Comparison of ENCODE assay signal across 12 cellular contexts in the genomic region with DNA sequence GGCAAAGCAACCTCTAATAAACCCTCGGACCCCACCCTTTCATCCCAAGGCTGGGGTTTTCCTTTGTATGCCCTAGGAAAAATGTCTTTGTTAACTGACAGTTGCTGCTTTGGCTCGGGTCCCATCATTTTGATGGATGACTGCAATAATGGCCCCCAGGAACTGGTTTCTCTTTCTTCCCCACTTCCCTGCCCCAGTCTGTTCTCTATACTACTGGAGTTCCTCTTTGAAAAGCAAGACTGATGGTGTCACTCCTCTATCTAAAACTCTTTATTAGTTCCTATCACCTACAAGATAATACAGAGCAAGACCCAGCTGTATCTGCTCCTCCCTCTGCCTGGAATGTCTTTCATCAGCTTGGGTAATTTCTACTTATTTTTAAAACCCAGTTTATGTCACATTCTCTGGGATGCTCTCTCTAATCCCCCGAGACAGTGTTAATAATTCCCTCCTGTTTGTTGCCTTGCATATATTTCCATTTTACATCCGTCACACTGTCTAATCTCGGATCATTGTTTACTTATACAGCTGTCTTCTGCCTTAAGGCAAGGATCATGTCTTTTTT. TPM values are rescaled to one million over a fixed set of nuclear protein-coding genes. Genes with fewer than 3 reads are reported as not detected.
DNase-seq lines count a peak whose midpoint lies in the region; ATAC-seq, FAIRE-seq and TF ChIP-seq lines count a peak whose summit lies in the region.
"Had no signal": no experiment of that assay in that cellular context is flagged by ENCODE, and none has a peak within 500 bp of the region (broad histone marks: within the 10 kb centered on the region; RNA-seq: fewer than 3 reads in every experiment).

No MANE protein-coding gene starts in this region.

- peak overlapping the region; percentile 72 to 75 for H3K4me3 Mint-ChIP-seq in effector memory CD8-positive, alpha-beta T cell
- H3K4me3 Mint-ChIP-seq in neural progenitor cell, result no peak overlapping the region
- H3K4me3 Mint-ChIP-seq: nephron progenitor cell had no signal

- H4K20me1 ChIP-seq in BLaER1 (no peaks in the 10 kb centered on the region), neural progenitor cell (ENCODE audit: low read depth) (no peaks in the 10 kb centered on the region)

- FAIRE-seq in GM12891 (lab: Jason Lieb, UNC), result no peak

- H3K4me2 ChIP-seq in BLaER1 (peak overlapping the region; percentile 95), neural progenitor cell (no peak overlapping the region)

- peak overlapping the region; percentile 93 to 94 for H3K27ac Mint-ChIP-seq in effector memory CD8-positive, alpha-beta T cell
- H3K27ac Mint-ChIP-seq in neural progenitor cell, result no peak overlapping the region
- H3K27ac Mint-ChIP-seq: nephron progenitor cell had no signal

- H3K9me3 Mint-ChIP-seq in effector memory CD8-positive, alpha-beta T cell, result peaks cover 3 to 6% of the 10 kb centered on the region in 2 donors
- H3K9me3 Mint-ChIP-seq in neural progenitor cell, result no peaks in the 10 kb centered on the region
- H3K9me3 Mint-ChIP-seq: nephron progenitor cell had no signal

- ATAC-seq in effector memory CD8-positive, alpha-beta T cell (replicated peaks), result no peak

- peaks cover 100% of the 10 kb centered on the region for H3K4me1 ChIP-seq in BLaER1
- no peaks in the 10 kb centered on the region for H3K4me1 ChIP-seq in neural progenitor cell
- H3K4me1 ChIP-seq: breast epithelium had no signal

- no peaks in the 10 kb centered on the region for H3F3A ChIP-seq in neural progenitor cell (ENCODE audit: low read depth)

- H3K27ac ChIP-seq in BLaER1, result peak overlapping the region; percentile 95
- H3K27ac ChIP-seq in SK-N-MC, result no peak overlapping the region
- H3K27ac ChIP-seq in neural progenitor cell, result no peak overlapping the region
- H3K27ac ChIP-seq: breast epithelium had no signal

- H2AFZ ChIP-seq in neural progenitor cell (replicated peaks), result no peak overlapping the region

- H3K4me3 ChIP-seq in BLaER1 (peak overlapping the region; percentile 27), SK-N-MC (no peak overlapping the region), neural progenitor cell (no peak overlapping the region)
- H3K4me3 ChIP-seq: breast epithelium had no signal

- no peaks in the 10 kb centered on the region for H3K79me2 ChIP-seq in neural progenitor cell (ENCODE audit: low read depth)

- H3K27me3 ChIP-seq in BLaER1 (no peaks in the 10 kb centered on the region), neural progenitor cell (no peaks in the 10 kb centered on the region)
- H3K27me3 ChIP-seq: breast epithelium had no signal

- H3K36me3 Mint-ChIP-seq in effector memory CD8-positive, alpha-beta T cell (ENCODE audit: insufficient read depth), result peaks cover 54% of the 10 kb centered on the region
- no peaks in the 10 kb centered on the region for H3K36me3 Mint-ChIP-seq in neural progenitor cell

- H3K27me3 Mint-ChIP-seq in effector memory CD8-positive, alpha-beta T cell, result no peaks in the 10 kb centered on the region
- peaks cover 2% of the 10 kb centered on the region for H3K27me3 Mint-ChIP-seq in neural progenitor cell (ENCODE audit: insufficient read depth, low read depth)

- H3K9ac ChIP-seq in BLaER1, result peak overlapping the region; percentile 66
- peak overlapping the region; percentile 14 for H3K9ac ChIP-seq in SK-N-MC (ENCODE audit: insufficient read length)
- H3K9ac ChIP-seq in neural progenitor cell, result no peak overlapping the region

- TF ChIP-seq POLR2A in GM12891 (IDR thresholded peaks at IDR 0.05; ENCODE audit: low read depth, low read length), result no peak; the same call in 1 of the 2 replicates

- no peak for TF ChIP-seq CTCF in neural progenitor cell (IDR thresholded peaks at IDR 0.05)

- DNase-seq in GM12891 (ENCODE audit: insufficient read length, low spot score) (no peak), SK-N-MC (ENCODE audit: low read depth, low spot score) (no peak), HK-2 (ENCODE audit: unreplicated experiment) (no peak), NCI-H2081 (lab: John Stamatoyannopoulos, UW) (no peak), neural progenitor cell (ENCODE audit: low spot score) (no peak)
- no peak for DNase-seq in effector memory CD8-positive, alpha-beta T cell
- no peak for DNase-seq in central memory CD4-positive, alpha-beta T cell
- DNase-seq: nephron progenitor cell, SHP77 had no signal

- H3K36me3 ChIP-seq in BLaER1 (peaks cover 65% of the 10 kb centered on the region), SK-N-MC (ENCODE audit: insufficient read depth, low read length) (no peaks in the 10 kb centered on the region), neural progenitor cell (no peaks in the 10 kb centered on the region)
- H3K36me3 ChIP-seq: breast epithelium had no signal

- H3K9me3 ChIP-seq in BLaER1, result no peaks in the 10 kb centered on the region
- no peaks in the 10 kb centered on the region for H3K9me3 ChIP-seq in SK-N-MC (ENCODE audit: low read depth, low read length)
- H3K9me3 ChIP-seq in neural progenitor cell (ENCODE audit: low read depth), result no peaks in the 10 kb centered on the region
- H3K9me3 ChIP-seq: breast epithelium had no signal

- peaks cover 73 to 83% of the 10 kb centered on the region in 2 donors for H3K4me1 Mint-ChIP-seq in effector memory CD8-positive, alpha-beta T cell (ENCODE audit: low read depth in 2 of 2)
- peaks cover 3% of the 10 kb centered on the region for H3K4me1 Mint-ChIP-seq in neural progenitor cell

TF ChIP-seq in GM12891, 5 proteins besides CTCF, POLR2A, EP300 and RAD21:
- TF ChIP-seq POLR2AphosphoS5 (IDR thresholded peaks at IDR 0.05; ENCODE audit: low read depth, low read length), result no peak
- TF ChIP-seq POU2F2 (IDR thresholded peaks at IDR 0.05; ENCODE audit: low read depth, low read length), result no peak
- TF ChIP-seq TAF1 (IDR thresholded peaks at IDR 0.05; ENCODE audit: low read depth, low read length), result no peak
- TF ChIP-seq SPI1 (IDR thresholded peaks at IDR 0.05; ENCODE audit: low read depth, low read length), result 0 out of 2 replicates have a peak, but pooled peaks have one; percentile 10
- no peak for TF ChIP-seq PAX5 (IDR thresholded peaks at IDR 0.05; ENCODE audit: insufficient read depth, low read length, severe bottlenecking)

RNA-seq across cellular contexts. Expression of a gene that starts 16.2 kb away (rescaled TPM):
- polyA plus RNA-seq in GM12891 (2012; ENCODE audit: low read depth, missing spikeins), result 102 TPM
- total RNA-seq in neural progenitor cell (ENCODE audit: low replicate concordance), result not detected in 2 replicates
- total RNA-seq: skeletal muscle tissue had no signal

RNA-seq across cellular contexts. Expression of a gene that starts 51.3 kb away (rescaled TPM):
- 14.9 TPM for polyA plus RNA-seq in GM12891 (2012; ENCODE audit: low read depth, missing spikeins)
- not detected in 2 replicates for total RNA-seq in neural progenitor cell (ENCODE audit: low replicate concordance)
